Comparison of ENCODE assay signal across 11 cellular contexts in genomic region chr13:110347535-110348308, GRCh38. TPM values are rescaled to one million over a fixed set of nuclear protein-coding genes. Genes with fewer than 3 reads are reported as not detected.
DNase-seq lines count a peak whose midpoint lies in the region; ATAC-seq and TF ChIP-seq lines count a peak whose summit lies in the region.
"Had no signal": no experiment of that assay in that cellular context is flagged by ENCODE, and none has a peak within 500 bp of the region (broad histone marks: within the 10 kb centered on the region; RNA-seq: fewer than 3 reads in every experiment).

No MANE protein-coding gene starts in this region.

- peak in 1 of 4 donors; percentile 42 for TF ChIP-seq EP300 in sigmoid colon (IDR thresholded peaks at IDR 0.05)

- 81% methylated on average over 18 of the region's 18 CpGs for WGBS in sigmoid colon, 2 donors

- H3K27me3 ChIP-seq in ascending aorta = no peaks in the 10 kb centered on the region
- H3K27me3 ChIP-seq in left ventricle myocardium inferior (ENCODE audit: low read depth) = no peaks in the 10 kb centered on the region
- H3K27me3 ChIP-seq in sigmoid colon = no peaks in the 10 kb centered on the region

- H3K9me3 ChIP-seq in ascending aorta = no peaks in the 10 kb centered on the region
- no peaks in the 10 kb centered on the region for H3K9me3 ChIP-seq in left ventricle myocardium inferior (replicated peaks)
- no peaks in the 10 kb centered on the region for H3K9me3 ChIP-seq in sigmoid colon

- ATAC-seq in GM18520 (IDR thresholded peaks at IDR 0.05; ENCODE audit: unreplicated experiment) (no peak), HG03354 (IDR thresholded peaks at IDR 0.05; ENCODE audit: poor library complexity, severe bottlenecking, unreplicated experiment) (no peak)
- ATAC-seq: natural killer cell had no signal

- H3K4me1 ChIP-seq in ascending aorta (peaks cover 9 to 57% of the 10 kb centered on the region in 2 donors), left ventricle myocardium inferior (peaks cover 78% of the 10 kb centered on the region), sigmoid colon (peaks cover 0 to 88% (median 79%) of the 10 kb centered on the region in 4 donors)

- TF ChIP-seq POLR2A in sigmoid colon (IDR thresholded peaks at IDR 0.05) = no peak

- H3K36me3 ChIP-seq in ascending aorta = peaks cover 0 to 11% of the 10 kb centered on the region in 2 donors
- no peaks in the 10 kb centered on the region for H3K36me3 ChIP-seq in left ventricle myocardium inferior
- H3K36me3 ChIP-seq in sigmoid colon = no peaks in the 10 kb centered on the region

- H3K27ac ChIP-seq in ascending aorta (peak overlapping the region; percentile 95 to 96), left ventricle myocardium inferior (replicated peaks) (peak overlapping the region; percentile 79), sigmoid colon (peak overlapping the region; percentile 88 to 100 (median 94))
- H3K27ac ChIP-seq: HL-60 had no signal

- H3K4me3 ChIP-seq in ascending aorta = no peak overlapping the region
- H3K4me3 ChIP-seq in left ventricle myocardium inferior = no peak overlapping the region
- H3K4me3 ChIP-seq in sigmoid colon = no peak overlapping the region

- intact Hi-C loops in ascending aorta (cut with DNase I) = loop anchor here (1.0 to 2.0 kb wide), 2 partner anchors 14 to 39 kb away; no protein-coding TSS in a partner anchor
- intact Hi-C loops in left ventricle myocardium inferior (cut with micrococcal nuclease) = no loop called here
- intact Hi-C loops in sigmoid colon (cut with DNase I) = no loop called here

- DNase-seq in ELR (ENCODE audit: low read depth) = peak; percentile 95
- peak; percentile 56 to 97 for DNase-seq in ascending aorta (ENCODE audit: low spot score in 2 of 2)
- peak; percentile 46 for DNase-seq in left ventricle myocardium inferior
- no peak for DNase-seq in sigmoid colon
- DNase-seq in activated CD4-positive, alpha-beta T cell treated with anti-CD3 and anti-CD28 coated beads, Interleukin-2, amount 50 U/mL, for 4 hours = no peak
- DNase-seq in NCI-H1417 (lab: John Stamatoyannopoulos, UW) = no peak
- DNase-seq: natural killer cell; stimulated activated CD8-positive, alpha-beta memory T cell treated with anti-CD3 and anti-CD28 coated beads, Interleukin-4, amount 100 ng/mL, for 48 hours had no signal

- TF ChIP-seq CTCF in ascending aorta (IDR thresholded peaks at IDR 0.05) = no peak
- TF ChIP-seq CTCF in left ventricle myocardium inferior (IDR thresholded peaks at IDR 0.05; ENCODE audit: borderline replicate concordance) = no peak
- TF ChIP-seq CTCF in sigmoid colon (IDR thresholded peaks at IDR 0.05) = no peak

RNA-seq across cellular contexts. Expression of gene COL4A2, which starts 40.6 kb away (rescaled TPM):
- total RNA-seq in ascending aorta = 1,227 TPM
- total RNA-seq in left ventricle myocardium inferior = 117 TPM
- total RNA-seq in sigmoid colon = 1,000 to 10,000 TPM in 1 of 4 donors, 100 to 1,000 TPM in 3; 306 to 1,039 (median 489) TPM
- 10 to 100 TPM; 24.0 to 83.5 (median 25.2) TPM for polyA plus RNA-seq in sigmoid colon
- total RNA-seq: natural killer cell had no signal

RNA-seq across cellular contexts. Expression of gene COL4A1, which starts 40.8 kb away (rescaled TPM):
- total RNA-seq in ascending aorta = 756 TPM
- total RNA-seq in left ventricle myocardium inferior = 120 TPM
- total RNA-seq in sigmoid colon = 100 to 1,000 TPM; 235 to 598 (median 350) TPM
- 10 to 100 TPM in 2 of 3 donors, 1 to 10 TPM in 1; 9.2 to 60.5 (median 10.8) TPM for polyA plus RNA-seq in sigmoid colon
- total RNA-seq: natural killer cell had no signal

Comparison
In these comparisons a context has a peak if more than half of its experiments do, and no peak if none do; other contexts are left out.
1. DNase-seq: peak in ELR (single experiment), ascending aorta (2 of 2) and left ventricle myocardium inferior (single experiment); none in sigmoid colon (single experiment), activated CD4-positive, alpha-beta T cell treated with anti-CD3 and anti-CD28 coated beads, Interleukin-2, amount 50 U/mL, for 4 hours (0 of 2) and NCI-H1417 (0 of 3).
2. Peak in every context shown above with its lines, with median percentiles within 50 percentile points of each other: H3K27ac ChIP-seq.